8 cellular contexts compared by ENCODE assay signal in the genomic region with DNA sequence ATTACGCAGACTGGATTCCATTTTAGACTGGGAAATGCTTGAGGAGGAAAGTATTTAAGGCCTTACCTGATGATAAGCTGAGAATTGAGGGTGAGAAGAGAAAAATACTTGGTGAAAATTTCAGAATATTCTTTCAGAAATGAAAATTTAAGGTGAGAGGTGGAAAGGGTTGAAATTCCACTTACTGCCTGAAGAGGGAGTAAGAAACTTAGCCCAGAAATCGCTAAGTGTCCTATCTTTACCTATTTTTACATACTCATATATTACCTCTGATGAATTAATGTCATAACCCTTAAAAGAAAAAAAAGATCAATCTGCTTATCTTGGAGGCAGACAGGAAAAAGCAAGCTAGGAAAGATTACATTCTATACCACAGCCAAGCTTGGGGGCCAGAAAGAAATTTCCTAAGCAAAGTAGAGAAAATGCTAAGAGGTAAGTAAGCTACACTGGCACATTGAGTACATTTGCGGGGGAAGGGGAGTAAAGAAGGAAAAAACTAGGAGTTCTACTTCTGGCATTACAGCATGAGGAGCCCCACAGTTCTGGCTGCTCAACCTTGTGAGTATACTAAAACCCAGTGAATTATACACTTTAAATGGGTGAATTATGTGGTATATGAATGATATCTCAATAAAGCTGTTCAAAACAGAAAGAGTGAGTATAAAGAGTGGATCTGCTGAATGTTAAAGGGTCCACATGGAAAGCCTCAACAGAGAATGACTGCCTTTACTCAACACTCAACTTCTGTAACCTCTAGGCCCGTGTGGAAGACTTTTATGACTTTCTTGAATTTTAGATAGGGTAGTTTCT. TPM values are rescaled to one million over a fixed set of nuclear protein-coding genes. Genes with fewer than 3 reads are reported as not detected.
DNase-seq lines count a peak whose midpoint lies in the region; ATAC-seq, FAIRE-seq and TF ChIP-seq lines count a peak whose summit lies in the region.

No MANE protein-coding gene starts in this region.

- H3K9me3 ChIP-seq in cardiac muscle cell (ENCODE audit: low read depth) (no peaks in the 10 kb centered on the region), right atrium auricular region (no peaks in the 10 kb centered on the region)

- H3K4me1 ChIP-seq in cardiac muscle cell (ENCODE audit: low read depth) (peaks cover 17% of the 10 kb centered on the region), right atrium auricular region (no peaks in the 10 kb centered on the region)

- ATAC-seq in HG02884 (IDR thresholded peaks at IDR 0.05; ENCODE audit: unreplicated experiment) = peak; percentile 62

- intact Hi-C loops in cardiac septum (cut with DNase I) = loop anchor here (2.0 kb wide), 1 partner anchor 111 kb away; no protein-coding TSS in a partner anchor

- TF ChIP-seq CTCF in cardiac muscle cell (IDR thresholded peaks at IDR 0.05; ENCODE audit: low read depth, low read length) (peak; percentile 80), right atrium auricular region (IDR thresholded peaks at IDR 0.05) (peak; percentile 83 to 88)

- no peak overlapping the region for H3K4me3 ChIP-seq in cardiac muscle cell
- no peak overlapping the region for H3K4me3 ChIP-seq in right atrium auricular region

- no peak for FAIRE-seq in urothelium cell line (lab: Jason Lieb, UNC)

- DNase-seq in cardiac muscle cell (ENCODE audit: low read depth in 1 of 2, low spot score in 1 of 2) = peak; percentile 28 to 31
- DNase-seq in cardiac septum (ENCODE audit: low spot score) = no peak
- peak; percentile 23 for DNase-seq in SKM-1 (lab: John Stamatoyannopoulos, UW; ENCODE audit: unreplicated experiment)
- no peak for DNase-seq in right atrium auricular region (ENCODE audit: low spot score)
- peak; percentile 27 for DNase-seq in urothelium cell line (ENCODE audit: low spot score)
- DNase-seq in stimulated activated naive CD4-positive, alpha-beta T cell treated with Interleukin-2 at 50 U/mL for 16 hours (lab: John Stamatoyannopoulos, UW) = no peak
- no peak for DNase-seq in stimulated activated CD4-positive, alpha-beta T cell treated with anti-CD3 and anti-CD28 coated beads, Interleukin-4, amount 100 ng/mL, for 24 hours

- H3K27ac ChIP-seq in cardiac muscle cell (peak overlapping the region; percentile 32), right atrium auricular region (no peak overlapping the region)

- H3K36me3 ChIP-seq in cardiac muscle cell (peaks cover 60% of the 10 kb centered on the region), right atrium auricular region (peaks cover 67% of the 10 kb centered on the region)

- no peaks in the 10 kb centered on the region for H3K27me3 ChIP-seq in cardiac muscle cell
- no peaks in the 10 kb centered on the region for H3K27me3 ChIP-seq in right atrium auricular region

RNA-seq across cellular contexts. Expression of gene SMC6, which starts 33.8 kb away (rescaled TPM):
- total RNA-seq in cardiac muscle cell (7.8 and 19.2 TPM in 2 replicates), cardiac septum (13.9 TPM), right atrium auricular region (10 to 100 TPM in 1 of 2 donors, 1 to 10 TPM in 1; 6.1 to 12.2 TPM)
- 13.1 and 17.4 TPM in 2 replicates for polyA plus RNA-seq in cardiac muscle cell

RNA-seq across cellular contexts. Expression of gene GEN1, which starts 34.2 kb away (rescaled TPM):
- total RNA-seq in cardiac muscle cell (5.6 and 8.8 TPM in 2 replicates), cardiac septum (2.7 TPM), right atrium auricular region (1 to 10 TPM; 1.2 to 2.3 TPM)
- polyA plus RNA-seq in cardiac muscle cell = 4.3 and 7.2 TPM in 2 replicates

Comparison
In these comparisons a context has a peak if more than half of its experiments do, and no peak if none do; other contexts are left out.
1. DNase-seq: peak in cardiac muscle cell (2 of 2), SKM-1 (single experiment) and urothelium cell line (single experiment); none in cardiac septum (single experiment), right atrium auricular region (single experiment), stimulated activated naive CD4-positive, alpha-beta T cell treated with Interleukin-2 at 50 U/mL for 16 hours (single experiment) and stimulated activated CD4-positive, alpha-beta T cell treated with anti-CD3 and anti-CD28 coated beads, Interleukin-4, amount 100 ng/mL, for 24 hours (single experiment).